Comparison of ENCODE assay signal across 18 cellular contexts in the genomic region with DNA sequence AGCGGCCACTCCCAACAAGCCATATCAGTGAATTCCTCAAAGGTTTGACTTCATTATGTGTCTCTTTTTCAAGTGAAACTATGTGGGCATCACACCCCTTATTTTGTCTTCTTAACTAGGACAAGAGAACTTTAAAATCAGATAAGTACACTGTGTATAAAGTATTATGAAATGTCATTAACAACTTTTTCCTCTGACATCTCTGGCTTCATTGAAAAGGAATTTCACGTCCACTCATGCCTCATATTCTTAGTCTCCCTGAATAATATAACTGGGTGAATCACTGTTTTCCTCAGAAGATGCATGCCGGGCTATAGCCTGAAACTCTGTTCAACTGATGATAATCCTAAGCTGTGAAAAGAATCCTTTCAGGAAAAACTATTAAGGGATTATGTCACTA.
DNase-seq lines count a peak whose midpoint lies in the region; ATAC-seq and TF ChIP-seq lines count a peak whose summit lies in the region.
"Had no signal": no experiment of that assay in that cellular context is flagged by ENCODE, and none has a peak within 500 bp of the region (broad histone marks: within the 10 kb centered on the region; RNA-seq: fewer than 3 reads in every experiment).

No MANE protein-coding gene starts in this region.

- H3K79me2 ChIP-seq in ACC112 (ENCODE audit: control insufficient read depth, insufficient read depth, low read length, unreplicated experiment): no peaks in the 10 kb centered on the region

- no peaks in the 10 kb centered on the region for H3K36me3 ChIP-seq in ACC112 (ENCODE audit: insufficient read depth, low read length)
- H3K36me3 ChIP-seq in lung (ENCODE audit: control insufficient read depth in 2 of 2, insufficient read depth in 2 of 2, low read length in 2 of 2): no peaks in the 10 kb centered on the region
- H3K36me3 ChIP-seq in A673 (ENCODE audit: insufficient read depth, low read length, poor library complexity, severe bottlenecking): no peaks in the 10 kb centered on the region
- H3K36me3 ChIP-seq: cardiac muscle cell, right lobe of liver, transverse colon had no signal

- POLR2A ChIA-PET in A673 (lab: Charles Lee; ENCODE audit: low non-redundant PET): no interaction called here

- H3K4me1 ChIP-seq in ACC112 (ENCODE audit: control insufficient read depth, insufficient read depth, low read length, unreplicated experiment) (peaks cover 58% of the 10 kb centered on the region), lung (ENCODE audit: control insufficient read depth in 2 of 2, insufficient read depth in 2 of 2, low read length in 2 of 2) (peaks cover 0 to 1% of the 10 kb centered on the region in 2 donors), A673 (ENCODE audit: insufficient read depth, low read length, poor library complexity, severe bottlenecking) (no peaks in the 10 kb centered on the region)
- H3K4me1 ChIP-seq: right lobe of liver had no signal

- no peaks in the 10 kb centered on the region for H3K27me3 ChIP-seq in ACC112 (ENCODE audit: insufficient read depth, low read length)
- no peaks in the 10 kb centered on the region for H3K27me3 ChIP-seq in lung (ENCODE audit: control insufficient read depth, insufficient read depth)
- H3K27me3 ChIP-seq in A673 (replicated peaks; ENCODE audit: insufficient read depth, low read depth, low read length, poor library complexity): no peaks in the 10 kb centered on the region
- H3K27me3 ChIP-seq: cardiac muscle cell, right lobe of liver, transverse colon had no signal

- peak; percentile 51 for ATAC-seq in lung (ENCODE audit: insufficient read depth, low FRiP score)
- ATAC-seq: A549; activated CD4-positive, CD25-positive, alpha-beta regulatory T cell treated with anti-CD3 and anti-CD28 coated beads, Interleukin-2, amount 50 U/mL, for 24 hours; right lobe of liver had no signal

- H2AFZ ChIP-seq in ACC112 (ENCODE audit: low read length, unreplicated experiment): peak overlapping the region; percentile 61

- no TSS peak for BruUV-seq in A673 (replicated peaks; lab: Mats Ljungman, UMichigan)

- CTCF ChIA-PET in A673 (lab: Charles Lee): no interaction called here

- DNase-seq in NCI-H460 (ENCODE audit: extremely low read depth, low read depth) (peak; percentile 14), dedifferentiated amniotic fluid mesenchymal stem cell (ENCODE audit: extremely low spot score) (peak; percentile 79), lung (ENCODE audit: low spot score) (no peak), GOT3 (lab: John Stamatoyannopoulos, UW) (no peak), SHP77 (lab: John Stamatoyannopoulos, UW) (no peak), NCI-H524 (lab: John Stamatoyannopoulos, UW) (no peak), A673 (ENCODE audit: low spot score) (no peak)
- DNase-seq: DMS79, islet precursor cell, naive B cell, NCI-H748 treated with DMSO at 0.1 percent for 48 hours, right lobe of liver, transverse colon had no signal

- H3K4me3 ChIP-seq in ACC112 (ENCODE audit: low read depth, low read length) (peak overlapping the region; percentile 43; the same call in 1 of the 2 replicates), lung (no peak overlapping the region), A673 (ENCODE audit: low read depth, low read length, poor library complexity, severe bottlenecking) (no peak overlapping the region)
- H3K4me3 ChIP-seq: A549, cardiac muscle cell, right lobe of liver, SK-N-MC, transverse colon had no signal

- H3K9me3 ChIP-seq in lung (ENCODE audit: control insufficient read depth in 2 of 2, insufficient read depth in 1 of 2, low read length in 1 of 2) (no peaks in the 10 kb centered on the region), A673 (ENCODE audit: low read depth, low read length, poor library complexity, severe bottlenecking) (no peaks in the 10 kb centered on the region)
- H3K9me3 ChIP-seq: A549, right lobe of liver, transverse colon had no signal

- WGBS in lung, 2 donors: 81 to 91% methylated on average over 3 of the region's 3 CpGs

- TF ChIP-seq CTCF in lung (IDR thresholded peaks at IDR 0.05; ENCODE audit: control extremely low read depth, extremely low read depth) (no peak), A673 (conservative IDR thresholded peaks at IDR 0.05; ENCODE audit: low read depth, low read length) (no peak)

- H3K27ac ChIP-seq in ACC112 (ENCODE audit: low read depth, low read length): peak overlapping the region; percentile 96
- no peak overlapping the region for H3K27ac ChIP-seq in lung (ENCODE audit: low read depth in 1 of 2, low read length in 1 of 2)
- no peak overlapping the region for H3K27ac ChIP-seq in A673 (ENCODE audit: low read depth, low read length, poor library complexity, severe bottlenecking)
- H3K27ac ChIP-seq: A549, cardiac muscle cell, right lobe of liver, SK-N-MC, transverse colon had no signal

- intact Hi-C loops in A673 (cut with micrococcal nuclease; ENCODE audit: unreplicated experiment): no loop called here

Comparison
In these comparisons a context has a peak if more than half of its experiments do, and no peak if none do; other contexts are left out.
1. DNase-seq: peak in NCI-H460 (single experiment) and dedifferentiated amniotic fluid mesenchymal stem cell (single experiment); none in lung (single experiment), GOT3 (single experiment), SHP77 (0 of 2), NCI-H524 (0 of 2) and A673 (single experiment).